In genomic region chr1:208235983-208236761, GRCh38 we compare ENCODE assay signal across 1 cellular context.
TF ChIP-seq lines count a peak whose summit lies in the region.

No MANE protein-coding gene starts in this region.

TF ChIP-seq in K562, 482 proteins besides CTCF, POLR2A, EP300 and RAD21 (continued from another document and continues in another):
- no peak for TF ChIP-seq ATF2 (CRISPR knock-in tag; IDR thresholded peaks at IDR 0.05)
- TF ChIP-seq ZNF766 (CRISPR knock-in tag; conservative IDR thresholded peaks at IDR 0.05): peak; percentile 72; the same call in 1 of the 2 replicates
- 0 out of 4 replicates have a peak, but pooled peaks of 1 of the 2 experiments have one; percentile 15 for TF ChIP-seq HDAC1 (IDR thresholded peaks at IDR 0.05)
- 0 out of 2 replicates have a peak, but pooled peaks have one; percentile 10 for TF ChIP-seq CREB5 (CRISPR knock-in tag; IDR thresholded peaks at IDR 0.05)
- peak; percentile 21; the same call in 1 of the 2 replicates for TF ChIP-seq ZNF239 (CRISPR knock-in tag; IDR thresholded peaks at IDR 0.05)
- TF ChIP-seq SMAD4 (CRISPR knock-in tag; conservative IDR thresholded peaks at IDR 0.05): peak; percentile 86
- no peak for TF ChIP-seq HDAC6 (IDR thresholded peaks at IDR 0.05; ENCODE audit: low read depth, low read length)
- peak; percentile 17; the same call in 1 of the 2 replicates for TF ChIP-seq SMAD3 (CRISPR knock-in tag; conservative IDR thresholded peaks at IDR 0.05)
- peak; percentile 27; the same call in 1 of the 2 replicates for TF ChIP-seq ZNF589 (CRISPR knock-in tag; IDR thresholded peaks at IDR 0.05; ENCODE audit: low read depth)
- TF ChIP-seq PHF20 (IDR thresholded peaks at IDR 0.05; ENCODE audit: partially characterized antibody): peak; percentile 30
- 0 out of 2 replicates have a peak, but pooled peaks have one; percentile 29 for TF ChIP-seq IFI16 (CRISPR knock-in tag; IDR thresholded peaks at IDR 0.05)
- no peak for TF ChIP-seq CBFA2T3 (IDR thresholded peaks at IDR 0.05)
- no peak for TF ChIP-seq ZFP36 (IDR thresholded peaks at IDR 0.05; ENCODE audit: low read depth, low read length, partially characterized antibody)
- TF ChIP-seq NR2C1 (IDR thresholded peaks at IDR 0.05): peak; percentile 57; the same call in 1 of the 2 replicates
- TF ChIP-seq NR2C1 (tag; IDR thresholded peaks at IDR 0.05): peak; percentile 84
- TF ChIP-seq MYC (IDR thresholded peaks at IDR 0.05; ENCODE audit: low read depth, low read length): 0 out of 2 replicates have a peak, but pooled peaks have one; percentile 20
- TF ChIP-seq MYC (CRISPR knock-in tag; IDR thresholded peaks at IDR 0.05; ENCODE audit: borderline replicate concordance, low read depth): no peak
- TF ChIP-seq COPS2 (conservative IDR thresholded peaks at IDR 0.05): no peak
- TF ChIP-seq NFRKB (IDR thresholded peaks at IDR 0.05; ENCODE audit: low read depth): peak; percentile 71; the same call in 1 of the 2 replicates
- no peak for TF ChIP-seq ZFP30 (CRISPR knock-in tag; IDR thresholded peaks at IDR 0.05; ENCODE audit: borderline replicate concordance)
- TF ChIP-seq KDM1A (IDR thresholded peaks at IDR 0.05): no peak
- TF ChIP-seq CSDE1 (IDR thresholded peaks at IDR 0.05): peak in 1 of 2 experiments; percentile 25; a peak in 1 of 4 replicates
- no peak for TF ChIP-seq NR2C2 (CRISPR knock-in tag; IDR thresholded peaks at IDR 0.05)
- TF ChIP-seq NR2C2 (tag; IDR thresholded peaks at IDR 0.05): peak; percentile 87
- peak in 1 of 3 experiments; percentile 71; a peak in 2 of 6 replicates for TF ChIP-seq ZBTB11 (CRISPR knock-in tag; IDR thresholded peaks at IDR 0.05)
- no peak for TF ChIP-seq TOE1 (IDR thresholded peaks at IDR 0.05; ENCODE audit: borderline replicate concordance)
- TF ChIP-seq TOE1 (CRISPR knock-in tag; IDR thresholded peaks at IDR 0.05; ENCODE audit: borderline replicate concordance, low read depth): no peak
- TF ChIP-seq ZNF511 (CRISPR knock-in tag; IDR thresholded peaks at IDR 0.05): peak; percentile 42; the same call in 1 of the 2 replicates
- TF ChIP-seq RBM14 (IDR thresholded peaks at IDR 0.05; ENCODE audit: borderline replicate concordance, insufficient read depth, low read depth, low read length): no peak
- TF ChIP-seq PTRF (tag; IDR thresholded peaks at IDR 0.05): no peak
- peak; percentile 17; the same call in 1 of the 2 replicates for TF ChIP-seq SMARCE1 (IDR thresholded peaks at IDR 0.05)
- TF ChIP-seq ZFP91 (CRISPR knock-in tag; IDR thresholded peaks at IDR 0.05): no peak
- peak; percentile 46; the same call in 1 of the 2 replicates for TF ChIP-seq SMARCC2 (IDR thresholded peaks at IDR 0.05; ENCODE audit: low read depth)
- TF ChIP-seq ZNF407 (IDR thresholded peaks at IDR 0.05; ENCODE audit: low read depth): no peak
- TF ChIP-seq ZBTB7A (IDR thresholded peaks at IDR 0.05; ENCODE audit: borderline replicate concordance, control insufficient read depth, low read depth, low read length): peak; percentile 55; the same call in 1 of the 2 replicates
- peak; percentile 88 for TF ChIP-seq ZNF395 (CRISPR knock-in tag; IDR thresholded peaks at IDR 0.05)
- no peak for TF ChIP-seq ZNF75A (CRISPR knock-in tag; IDR thresholded peaks at IDR 0.05)
- TF ChIP-seq CHCHD3 (CRISPR knock-in tag; IDR thresholded peaks at IDR 0.05): no peak
- no peak for TF ChIP-seq FOXP1 (CRISPR knock-in tag; IDR thresholded peaks at IDR 0.05)
- TF ChIP-seq C11orf30 (IDR thresholded peaks at IDR 0.05; ENCODE audit: low read depth): peak; percentile 86
- 0 out of 2 replicates have a peak, but pooled peaks have one; percentile 10 for TF ChIP-seq JUN (IDR thresholded peaks at IDR 0.05; ENCODE audit: borderline replicate concordance, low read depth, low read length)
- TF ChIP-seq JUN (CRISPR knock-in tag; IDR thresholded peaks at IDR 0.05; ENCODE audit: borderline replicate concordance): no peak
- TF ChIP-seq ZNF449 (CRISPR knock-in tag; IDR thresholded peaks at IDR 0.05): 0 out of 2 replicates have a peak, but pooled peaks have one; percentile 25
- TF ChIP-seq RBM17 (IDR thresholded peaks at IDR 0.05; ENCODE audit: borderline replicate concordance, low read depth, low read length): no peak
- TF ChIP-seq RBFOX2 (IDR thresholded peaks at IDR 0.05; ENCODE audit: low read depth, low read length): peak; percentile 37; the same call in 1 of the 2 replicates
- 0 out of 2 replicates have a peak, but pooled peaks have one; percentile 10 for TF ChIP-seq GATAD2B (IDR thresholded peaks at IDR 0.05; ENCODE audit: borderline replicate concordance)
